In the genomic region with DNA sequence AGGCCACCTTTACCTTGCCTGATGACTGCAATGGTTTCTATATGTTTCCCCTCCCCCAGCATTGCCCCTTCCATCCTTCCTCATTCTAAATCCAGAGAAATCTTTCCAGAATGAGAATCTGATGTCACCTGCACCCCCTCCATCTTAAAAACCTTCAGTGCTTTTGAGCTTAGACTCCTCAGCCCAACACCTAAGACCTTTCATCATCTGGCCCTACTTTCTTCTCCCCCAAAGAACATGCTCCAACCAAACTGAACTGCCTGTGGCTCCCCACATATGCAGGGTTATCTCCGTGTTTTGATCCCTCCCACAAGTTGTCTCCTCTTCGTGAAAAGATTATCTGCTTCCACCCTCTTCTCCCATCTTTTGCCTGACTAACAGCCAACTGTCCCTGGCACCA, we compare ENCODE assay signal across 24 cellular contexts. TPM values are rescaled to one million over a fixed set of nuclear protein-coding genes. Genes with fewer than 3 reads are reported as not detected.
DNase-seq lines count a peak whose midpoint lies in the region; ATAC-seq, FAIRE-seq and TF ChIP-seq lines count a peak whose summit lies in the region.
"Had no signal": no experiment of that assay in that cellular context is flagged by ENCODE, and none has a peak within 500 bp of the region (broad histone marks: within the 10 kb centered on the region; RNA-seq: fewer than 3 reads in every experiment).

No MANE protein-coding gene starts in this region.

- H3K27ac Mint-ChIP-seq in activated T-cell treated with anti-CD3 and anti-CD28 coated beads, Interleukin-2, amount 50 U/mL, for 24 hours: peak overlapping the region; percentile 8
- peak overlapping the region; percentile 68 for H3K27ac Mint-ChIP-seq in HFFc6
- peak overlapping the region; percentile 19 for H3K27ac Mint-ChIP-seq in activated naive CD8-positive, alpha-beta T cell treated with anti-CD3 and anti-CD28 coated beads for 36 hours
- H3K27ac Mint-ChIP-seq in osteocyte (ENCODE audit: unreplicated experiment): peak overlapping the region; percentile 1
- H3K27ac Mint-ChIP-seq: memory B cell, nephron progenitor cell had no signal

- H3K36me3 Mint-ChIP-seq in activated T-cell treated with anti-CD3 and anti-CD28 coated beads, Interleukin-2, amount 50 U/mL, for 24 hours (ENCODE audit: low read depth): peaks cover 96% of the 10 kb centered on the region
- H3K36me3 Mint-ChIP-seq in activated T-cell treated with anti-CD3 and anti-CD28 coated beads, Interleukin-2, amount 50 U/mL, for 4 hours (ENCODE audit: insufficient read depth): peaks cover 44% of the 10 kb centered on the region
- H3K36me3 Mint-ChIP-seq in HFFc6 (ENCODE audit: low read depth) (peaks cover 36% of the 10 kb centered on the region), osteocyte (ENCODE audit: unreplicated experiment) (peaks cover 32% of the 10 kb centered on the region)
- H3K36me3 Mint-ChIP-seq in activated naive CD8-positive, alpha-beta T cell treated with anti-CD3 and anti-CD28 coated beads for 36 hours: peaks cover 79% of the 10 kb centered on the region

- TF ChIP-seq CTCF in HFFc6 (IDR thresholded peaks at IDR 0.05) (no peak), osteocyte (IDR thresholded peaks at IDR 0.05) (no peak)

- ATAC-seq in activated T-cell treated with anti-CD3 and anti-CD28 coated beads, Interleukin-2, amount 50 U/mL, for 4 hours: no peak
- ATAC-seq in HG02970 (IDR thresholded peaks at IDR 0.05; ENCODE audit: low FRiP score, unreplicated experiment): no peak

- H3K4me1 Mint-ChIP-seq in activated T-cell treated with anti-CD3 and anti-CD28 coated beads, Interleukin-2, amount 50 U/mL, for 24 hours (ENCODE audit: low read depth): peaks cover 66% of the 10 kb centered on the region
- H3K4me1 Mint-ChIP-seq in activated T-cell treated with anti-CD3 and anti-CD28 coated beads, Interleukin-2, amount 50 U/mL, for 4 hours (ENCODE audit: low read depth): peaks cover 60% of the 10 kb centered on the region
- H3K4me1 Mint-ChIP-seq in HFFc6 (ENCODE audit: low read depth) (peaks cover 59% of the 10 kb centered on the region), osteocyte (ENCODE audit: unreplicated experiment) (peaks cover 64% of the 10 kb centered on the region)
- H3K4me1 Mint-ChIP-seq in activated naive CD8-positive, alpha-beta T cell treated with anti-CD3 and anti-CD28 coated beads for 36 hours: peaks cover 46% of the 10 kb centered on the region

- FAIRE-seq in frontal cortex (lab: Jason Lieb, UNC): no peak
- FAIRE-seq: HTR-8/SVneo had no signal

- no peak overlapping the region for H3K4me3 Mint-ChIP-seq in activated T-cell treated with anti-CD3 and anti-CD28 coated beads, Interleukin-2, amount 50 U/mL, for 24 hours
- no peak overlapping the region for H3K4me3 Mint-ChIP-seq in activated T-cell treated with anti-CD3 and anti-CD28 coated beads, Interleukin-2, amount 50 U/mL, for 4 hours
- H3K4me3 Mint-ChIP-seq in HFFc6 (no peak overlapping the region), osteocyte (ENCODE audit: unreplicated experiment) (no peak overlapping the region)
- H3K4me3 Mint-ChIP-seq in activated naive CD8-positive, alpha-beta T cell treated with anti-CD3 and anti-CD28 coated beads for 36 hours: no peak overlapping the region
- H3K4me3 Mint-ChIP-seq: memory B cell, nephron progenitor cell had no signal

- DNase-seq in activated T-cell treated with anti-CD3 and anti-CD28 coated beads, Interleukin-2, amount 50 U/mL, for 24 hours: no peak
- DNase-seq in activated T-cell treated with anti-CD3 and anti-CD28 coated beads, Interleukin-2, amount 50 U/mL, for 4 hours: no peak
- DNase-seq in HFFc6 (no peak), osteocyte (ENCODE audit: extremely low spot score, unreplicated experiment) (no peak), frontal cortex (ENCODE audit: low spot score in 2 of 2) (no peak), activated gamma-delta T cell treated with Interleukin-2 at 50 U/mL for 16 hours (no peak)
- no peak for DNase-seq in activated naive CD8-positive, alpha-beta T cell treated with anti-CD3 and anti-CD28 coated beads for 36 hours
- DNase-seq: ACHN; activated T-cell treated with anti-CD3 and anti-CD28 coated beads, Interleukin-2, amount 50 U/mL, for 48 hours; amygdala; central memory CD4-positive, alpha-beta T cell; DMS153; GF-D8; HCEC 1CT; kidney glomerular epithelial cell; NCI-H1092 treated with DMSO at 0.1 percent for 48 hours; NCI-H2107; NCI-H524; nephron progenitor cell; sigmoid colon; tibial artery had no signal

- no peaks in the 10 kb centered on the region for H3K9me3 Mint-ChIP-seq in activated T-cell treated with anti-CD3 and anti-CD28 coated beads, Interleukin-2, amount 50 U/mL, for 24 hours
- H3K9me3 Mint-ChIP-seq in activated T-cell treated with anti-CD3 and anti-CD28 coated beads, Interleukin-2, amount 50 U/mL, for 4 hours: no peaks in the 10 kb centered on the region
- H3K9me3 Mint-ChIP-seq in HFFc6: no peaks in the 10 kb centered on the region
- H3K9me3 Mint-ChIP-seq in activated naive CD8-positive, alpha-beta T cell treated with anti-CD3 and anti-CD28 coated beads for 36 hours: no peaks in the 10 kb centered on the region
- peaks cover 5% of the 10 kb centered on the region for H3K9me3 Mint-ChIP-seq in osteocyte (ENCODE audit: unreplicated experiment)

- no peaks in the 10 kb centered on the region for H3K27me3 Mint-ChIP-seq in activated T-cell treated with anti-CD3 and anti-CD28 coated beads, Interleukin-2, amount 50 U/mL, for 24 hours
- H3K27me3 Mint-ChIP-seq in activated T-cell treated with anti-CD3 and anti-CD28 coated beads, Interleukin-2, amount 50 U/mL, for 4 hours (ENCODE audit: low read depth): no peaks in the 10 kb centered on the region
- no peaks in the 10 kb centered on the region; the same call in 1 of the 2 replicates for H3K27me3 Mint-ChIP-seq in HFFc6 (ENCODE audit: insufficient read depth)
- no peaks in the 10 kb centered on the region for H3K27me3 Mint-ChIP-seq in activated naive CD8-positive, alpha-beta T cell treated with anti-CD3 and anti-CD28 coated beads for 36 hours
- no peaks in the 10 kb centered on the region for H3K27me3 Mint-ChIP-seq in osteocyte (ENCODE audit: unreplicated experiment)

RNA-seq across cellular contexts. Expression of a gene that starts 27.3 kb away (rescaled TPM):
- 10 to 100 TPM; 52.9 to 72.4 (median 69.6) TPM for total RNA-seq in activated T-cell treated with anti-CD3 and anti-CD28 coated beads, Interleukin-2, amount 50 U/mL, for 4 hours
- total RNA-seq in HFFc6 (2021; fragmentation: NEBNext Ultra II Directional; extraction: Animal tissue kit (Norgen Biotek cat#: 25700)): 10 to 100 TPM; 53.4 to 62.4 (median 57.4) TPM
- 10 to 100 TPM; 84.2 to 84.8 TPM for total RNA-seq in activated naive CD8-positive, alpha-beta T cell treated with anti-CD3 and anti-CD28 coated beads for 36 hours
- total RNA-seq in osteocyte (79.6 and 84.1 TPM in 2 replicates), frontal cortex (11.0 TPM)

Comparison
In these comparisons a context has a peak if more than half of its experiments do, and no peak if none do; other contexts are left out.
1. H3K27ac Mint-ChIP-seq: peak in every context shown above with its lines; median percentile 68 in HFFc6; 19 in activated naive CD8-positive, alpha-beta T cell treated with anti-CD3 and anti-CD28 coated beads for 36 hours; 8 in activated T-cell treated with anti-CD3 and anti-CD28 coated beads, Interleukin-2, amount 50 U/mL, for 24 hours; 1 in osteocyte.